Comparison of ENCODE assay signal across 9 cellular contexts in genomic region chr11:10564692-10565318, GRCh38.
DNase-seq lines count a peak whose midpoint lies in the region; TF ChIP-seq lines count a peak whose summit lies in the region.
"Had no signal": no experiment of that assay in that cellular context is flagged by ENCODE, and none has a peak within 500 bp of the region (broad histone marks: within the 10 kb centered on the region; RNA-seq: fewer than 3 reads in every experiment).

No MANE protein-coding gene starts in this region.

- H3K27me3 ChIP-seq in brain microvascular endothelial cell (replicated peaks), result no peaks in the 10 kb centered on the region

- H3K36me3 ChIP-seq in brain microvascular endothelial cell (replicated peaks), result no peaks in the 10 kb centered on the region

- DNase-seq in AML-193 (lab: John Stamatoyannopoulos, UW) (peak; percentile 32 to 43), Kasumi-1 (lab: John Stamatoyannopoulos, UW) (peak; percentile 24 to 41), brain microvascular endothelial cell (no peak), medulla oblongata (ENCODE audit: extremely low spot score) (peak; percentile 51), OCI-M2 (lab: John Stamatoyannopoulos, UW; ENCODE audit: unreplicated experiment) (no peak)
- no peak for DNase-seq in stimulated activated CD4-positive, alpha-beta T cell treated with anti-CD3 and anti-CD28 coated beads, Interleukin-15, amount 100 ng/mL, for 24 hours
- DNase-seq in activated CD4-positive, alpha-beta T cell treated with anti-CD3 and anti-CD28 coated beads, Interleukin-2, amount 50 U/mL, for 4 hours, result no peak
- DNase-seq in activated CD4-positive, alpha-beta T cell treated with anti-CD3 and anti-CD28 coated beads, Interleukin-2, amount 50 U/mL, for 1 hour, result no peak
- DNase-seq: NCI-H2081 treated with DMSO at 0.1 percent for 48 hours had no signal

- H3K27ac ChIP-seq in brain microvascular endothelial cell, result no peak overlapping the region

- TF ChIP-seq CTCF in brain microvascular endothelial cell (IDR thresholded peaks at IDR 0.05; ENCODE audit: low read depth, low read length, missing control alignments), result peak; percentile 62

- in situ Hi-C loops in brain microvascular endothelial cell (cut with HindIII; ENCODE audit: low pct_ligation_motif_present, low sequenced_read_pairs), result no loop called here

- no peak overlapping the region for H3K4me3 ChIP-seq in brain microvascular endothelial cell (ENCODE audit: low read depth, low read length)

Comparison
In these comparisons a context has a peak if more than half of its experiments do, and no peak if none do; other contexts are left out.
1. DNase-seq: peak in AML-193 (2 of 2), Kasumi-1 (2 of 2) and medulla oblongata (single experiment); none in brain microvascular endothelial cell (single experiment), stimulated activated CD4-positive, alpha-beta T cell treated with anti-CD3 and anti-CD28 coated beads, Interleukin-15, amount 100 ng/mL, for 24 hours (single experiment), OCI-M2 (single experiment), activated CD4-positive, alpha-beta T cell treated with anti-CD3 and anti-CD28 coated beads, Interleukin-2, amount 50 U/mL, for 4 hours (0 of 2) and activated CD4-positive, alpha-beta T cell treated with anti-CD3 and anti-CD28 coated beads, Interleukin-2, amount 50 U/mL, for 1 hour (single experiment).